ENCODE assay signal across 14 cellular contexts in genomic region chr6:72966628-72967280, GRCh38.
A peak's percentile ranks its signal among the peaks of the same experiment; 100 is the strongest.
DNase-seq lines count a peak whose midpoint lies in the region; ATAC-seq and TF ChIP-seq lines count a peak whose summit lies in the region.
"Had no signal": no experiment of that assay in that cellular context is flagged by ENCODE, and none has a peak within 500 bp of the region (broad histone marks: within the 10 kb centered on the region; RNA-seq: fewer than 3 reads in every experiment).

No MANE protein-coding gene starts in this region.

- no peak for ATAC-seq in GM21576 (IDR thresholded peaks at IDR 0.05; ENCODE audit: unreplicated experiment)
- ATAC-seq in HG03432 (IDR thresholded peaks at IDR 0.05; ENCODE audit: unreplicated experiment), result no peak
- ATAC-seq in HG02642 (IDR thresholded peaks at IDR 0.05; ENCODE audit: poor library complexity, unreplicated experiment), result no peak
- no peak for ATAC-seq in HG03520 (IDR thresholded peaks at IDR 0.05; ENCODE audit: unreplicated experiment)
- ATAC-seq: activated T-helper 17 cell treated with anti-CD3 and anti-CD28 coated beads, Interleukin-2, amount 50 U/mL, for 72 hours had no signal

- POLR2A ChIA-PET in RWPE1 (lab: Yijun Ruan, JAX; ENCODE audit: low non-redundant PET), result no interaction called here

- in situ Hi-C loops in KBM-7 (cut with MboI; ENCODE audit: low pct_unique_long_range_greater_than_20kb, low sequenced_read_pairs), result no loop called here

- no peak for TF ChIP-seq CTCF in RWPE1 (conservative IDR thresholded peaks at IDR 0.05; ENCODE audit: low read depth)

- peak; percentile 18 for DNase-seq in DMS53 treated with DMSO at 0.1 percent for 48 hours (lab: John Stamatoyannopoulos, UW; ENCODE audit: unreplicated experiment)
- DNase-seq in KBM-7, result peak; percentile 58
- DNase-seq in RWPE1 (ENCODE audit: low spot score), result peak; percentile 38
- no peak for DNase-seq in epithelial cell of prostate (ENCODE audit: low read depth, low spot score)
- DNase-seq: amygdala, head of caudate nucleus, substantia nigra had no signal

- CTCF ChIA-PET in RWPE1 (lab: Yijun Ruan, JAX), result no interaction called here

- no peak overlapping the region for H3K27ac ChIP-seq in RWPE1
- peak overlapping the region; percentile 34 for H3K27ac ChIP-seq in epithelial cell of prostate
- H3K27ac ChIP-seq: right atrium auricular region, SJSA1 had no signal
